In the genomic region with DNA sequence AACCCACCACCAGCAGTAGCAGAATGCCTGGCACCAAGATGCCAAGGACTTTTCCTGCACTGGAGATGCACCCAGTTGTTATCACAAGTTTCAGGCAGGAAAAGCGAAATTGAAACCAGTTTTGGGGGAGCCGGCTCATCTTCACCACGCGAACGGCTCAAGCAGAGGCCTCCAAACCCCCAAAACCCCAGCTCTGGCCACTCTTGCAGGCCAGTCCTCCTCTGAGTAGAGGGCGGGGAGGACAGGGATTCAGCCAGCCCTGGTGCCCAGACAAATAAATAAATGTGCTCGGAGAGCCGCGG, we compare ENCODE assay signal across 1 cellular context.
TF ChIP-seq lines count a peak whose summit lies in the region.

No MANE protein-coding gene starts in this region.

TF ChIP-seq in HCT116, 20 proteins besides CTCF, POLR2A, EP300 and RAD21 (continued from another document):
- TF ChIP-seq, protein P1, sequence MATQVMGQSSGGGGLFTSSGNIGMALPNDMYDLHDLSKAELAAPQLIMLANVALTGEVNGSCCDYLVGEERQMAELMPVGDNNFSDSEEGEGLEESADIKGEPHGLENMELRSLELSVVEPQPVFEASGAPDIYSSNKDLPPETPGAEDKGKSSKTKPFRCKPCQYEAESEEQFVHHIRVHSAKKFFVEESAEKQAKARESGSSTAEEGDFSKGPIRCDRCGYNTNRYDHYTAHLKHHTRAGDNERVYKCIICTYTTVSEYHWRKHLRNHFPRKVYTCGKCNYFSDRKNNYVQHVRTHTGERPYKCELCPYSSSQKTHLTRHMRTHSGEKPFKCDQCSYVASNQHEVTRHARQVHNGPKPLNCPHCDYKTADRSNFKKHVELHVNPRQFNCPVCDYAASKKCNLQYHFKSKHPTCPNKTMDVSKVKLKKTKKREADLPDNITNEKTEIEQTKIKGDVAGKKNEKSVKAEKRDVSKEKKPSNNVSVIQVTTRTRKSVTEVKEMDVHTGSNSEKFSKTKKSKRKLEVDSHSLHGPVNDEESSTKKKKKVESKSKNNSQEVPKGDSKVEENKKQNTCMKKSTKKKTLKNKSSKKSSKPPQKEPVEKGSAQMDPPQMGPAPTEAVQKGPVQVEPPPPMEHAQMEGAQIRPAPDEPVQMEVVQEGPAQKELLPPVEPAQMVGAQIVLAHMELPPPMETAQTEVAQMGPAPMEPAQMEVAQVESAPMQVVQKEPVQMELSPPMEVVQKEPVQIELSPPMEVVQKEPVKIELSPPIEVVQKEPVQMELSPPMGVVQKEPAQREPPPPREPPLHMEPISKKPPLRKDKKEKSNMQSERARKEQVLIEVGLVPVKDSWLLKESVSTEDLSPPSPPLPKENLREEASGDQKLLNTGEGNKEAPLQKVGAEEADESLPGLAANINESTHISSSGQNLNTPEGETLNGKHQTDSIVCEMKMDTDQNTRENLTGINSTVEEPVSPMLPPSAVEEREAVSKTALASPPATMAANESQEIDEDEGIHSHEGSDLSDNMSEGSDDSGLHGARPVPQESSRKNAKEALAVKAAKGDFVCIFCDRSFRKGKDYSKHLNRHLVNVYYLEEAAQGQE (IDR thresholded peaks at IDR 0.05; ENCODE audit: low read depth) = no peak
- TF ChIP-seq, protein P2, sequence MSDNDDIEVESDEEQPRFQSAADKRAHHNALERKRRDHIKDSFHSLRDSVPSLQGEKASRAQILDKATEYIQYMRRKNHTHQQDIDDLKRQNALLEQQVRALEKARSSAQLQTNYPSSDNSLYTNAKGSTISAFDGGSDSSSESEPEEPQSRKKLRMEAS (IDR thresholded peaks at IDR 0.05) = no peak
TF ChIP-seq in HCT116: peak in this region for 0.
